In the genomic region with DNA sequence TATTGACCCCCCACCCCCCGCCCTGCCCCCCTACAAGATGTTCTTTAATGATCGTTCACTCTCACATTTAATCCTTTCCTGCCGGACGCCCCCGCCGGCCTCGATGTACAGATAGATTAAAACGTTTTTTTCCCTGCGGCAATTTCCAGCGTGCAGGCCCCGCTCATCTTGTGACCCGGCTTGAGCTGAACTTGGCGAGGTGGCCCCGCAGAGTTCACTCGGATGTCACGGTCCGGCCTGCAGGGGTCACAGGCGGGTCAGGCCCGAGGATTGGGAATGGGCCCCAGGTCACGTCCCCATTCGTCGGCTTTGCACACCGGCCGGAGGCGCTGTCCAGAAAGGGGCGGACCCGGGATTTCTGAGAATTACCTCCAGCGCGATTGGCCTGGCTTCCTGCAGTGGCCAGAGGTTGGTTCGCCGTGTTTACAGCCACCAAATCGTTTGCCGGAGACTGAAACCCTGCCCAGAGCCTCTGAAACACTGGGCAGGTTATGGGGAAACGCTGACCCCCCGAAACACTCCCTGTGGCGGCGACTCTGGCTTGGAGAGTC, we compare ENCODE assay signal across 9 cellular contexts. TPM values are rescaled to one million over a fixed set of nuclear protein-coding genes. Genes with fewer than 3 reads are reported as not detected.
A peak's percentile ranks its signal among the peaks of the same experiment; 100 is the strongest.
DNase-seq lines count a peak whose midpoint lies in the region; ATAC-seq, FAIRE-seq and TF ChIP-seq lines count a peak whose summit lies in the region.
"Had no signal": no experiment of that assay in that cellular context is flagged by ENCODE, and none has a peak within 500 bp of the region (broad histone marks: within the 10 kb centered on the region; RNA-seq: fewer than 3 reads in every experiment).

No MANE protein-coding gene starts in this region.

- 3% methylated on average over 18 of the region's 37 CpGs for WGBS in HepG2 (ENCODE audit: low lambda C conversion rate)
- WGBS in thymus = 3% methylated on average over 37 of the region's 37 CpGs

- POLR2A ChIA-PET in HepG2 (lab: Yijun Ruan, JAX) = no interaction called here

- H3K27ac ChIP-seq in ascending aorta (no peak overlapping the region), HepG2 (ENCODE audit: extremely low read length, insufficient read depth, low read length) (no peak overlapping the region), thymus (ENCODE audit: low read depth) (no peak overlapping the region)

- peaks cover 40% of the 10 kb centered on the region for H3K4me1 Mint-ChIP-seq in activated T-cell treated with anti-CD3 and anti-CD28 coated beads, Interleukin-2, amount 50 U/mL, for 72 hours (ENCODE audit: low read depth)

- no peak for TF ChIP-seq RAD21 in HepG2 (CRISPR knock-in tag; IDR thresholded peaks at IDR 0.05)

- H4K20me1 ChIP-seq in HepG2 (ENCODE audit: insufficient read depth, low read length) = no peaks in the 10 kb centered on the region

- ATAC-seq in activated T-cell treated with anti-CD3 and anti-CD28 coated beads, Interleukin-2, amount 50 U/mL, for 72 hours (replicated peaks in 1 of 2) = no peak
- ATAC-seq in HepG2 = peak; percentile 78
- no peak for ATAC-seq in HG02763 (IDR thresholded peaks at IDR 0.05; ENCODE audit: unreplicated experiment)

- H2AFZ ChIP-seq in HepG2 (ENCODE audit: low read length) = no peak overlapping the region

- no peak for TF ChIP-seq POLR2A in HepG2 (IDR thresholded peaks at IDR 0.05; ENCODE audit: insufficient read depth in 1 of 2, low read depth in 2 of 2, low read length in 2 of 2)

- no peak for DNase-seq in activated T-cell treated with anti-CD3 and anti-CD28 coated beads, Interleukin-2, amount 50 U/mL, for 72 hours
- DNase-seq in activated T-cell treated with anti-CD3 and anti-CD28 coated beads, Interleukin-2, amount 50 U/mL, for 1 hour = no peak
- no peak for DNase-seq in ascending aorta (ENCODE audit: low spot score in 2 of 2)
- peak; percentile 70 for DNase-seq in HepG2 (ENCODE audit: low spot score)
- DNase-seq in frontal cortex (ENCODE audit: low spot score in 2 of 2) = no peak
- DNase-seq in stimulated activated naive CD4-positive, alpha-beta T cell treated with Interleukin-2 at 50 U/mL for 16 hours (lab: John Stamatoyannopoulos, UW) = no peak
- DNase-seq: DND-41 had no signal

- H3K79me2 ChIP-seq in HepG2 (ENCODE audit: insufficient read depth, low read length) = no peaks in the 10 kb centered on the region

- H3K9me3 ChIP-seq in ascending aorta (no peaks in the 10 kb centered on the region), HepG2 (ENCODE audit: low read length) (no peaks in the 10 kb centered on the region), thymus (ENCODE audit: control insufficient read depth) (no peaks in the 10 kb centered on the region)

- no peaks in the 10 kb centered on the region for H3K9me3 Mint-ChIP-seq in activated T-cell treated with anti-CD3 and anti-CD28 coated beads, Interleukin-2, amount 50 U/mL, for 72 hours

- intact Hi-C loops in ascending aorta (cut with DNase I) (no loop called here), HepG2 (cut with micrococcal nuclease; ENCODE audit: unreplicated experiment) (loop anchor here (5.0 to 10.0 kb wide), 2 partner anchors 187 to 286 kb away; no protein-coding TSS in a partner anchor)

- peak overlapping the region; percentile 89 for H3K4me2 ChIP-seq in HepG2 (ENCODE audit: low read depth, low read length)

- H3K4me1 ChIP-seq in ascending aorta (peaks cover 13 to 36% of the 10 kb centered on the region in 2 donors), HepG2 (ENCODE audit: insufficient read depth, low read length) (peaks cover 29% of the 10 kb centered on the region), thymus (ENCODE audit: control insufficient read depth, insufficient read depth, low read length) (no peaks in the 10 kb centered on the region)

- TF ChIP-seq CTCF in ascending aorta (IDR thresholded peaks at IDR 0.05) (no peak), HepG2 (CRISPR knock-in tag; IDR thresholded peaks at IDR 0.05) (peak; percentile 65)

- H3K36me3 ChIP-seq in ascending aorta = no peaks in the 10 kb centered on the region
- H3K36me3 ChIP-seq in HepG2 (replicated peaks in 1 of 2; ENCODE audit: control insufficient read depth in 1 of 2, insufficient read depth in 2 of 2, low read length in 2 of 2) = no peaks in the 10 kb centered on the region
- no peaks in the 10 kb centered on the region for H3K36me3 ChIP-seq in thymus (ENCODE audit: control insufficient read depth, insufficient read depth)

- TF ChIP-seq EP300 in HepG2 (IDR thresholded peaks at IDR 0.05; ENCODE audit: low read depth in 2 of 2, low read length in 2 of 2) (peak in 1 of 2 experiments; percentile 45; a peak in 1 of 4 replicates), HepG2 (CRISPR knock-in tag; IDR thresholded peaks at IDR 0.05; ENCODE audit: borderline replicate concordance) (no peak)

- peaks cover 91% of the 10 kb centered on the region for H3K27me3 Mint-ChIP-seq in activated T-cell treated with anti-CD3 and anti-CD28 coated beads, Interleukin-2, amount 50 U/mL, for 72 hours (ENCODE audit: low read depth)

- H3K27ac Mint-ChIP-seq in activated T-cell treated with anti-CD3 and anti-CD28 coated beads, Interleukin-2, amount 50 U/mL, for 72 hours = no peak overlapping the region

- FAIRE-seq in HepG2 (lab: Jason Lieb, UNC) = peak; percentile 43
- FAIRE-seq in frontal cortex (lab: Jason Lieb, UNC) = no peak

- BruUV-seq in HepG2 (replicated peaks; lab: Mats Ljungman, UMichigan) = no TSS peak

- H3K4me3 ChIP-seq in ascending aorta (peak overlapping the region; percentile 32 to 66), HepG2 (replicated peaks in 1 of 3; ENCODE audit: insufficient read depth in 1 of 3, low read depth in 2 of 3, low read length in 3 of 3) (peak overlapping the region; percentile 56 to 77 (median 58)), thymus (ENCODE audit: low read length) (peak overlapping the region; percentile 7)

- CTCF ChIA-PET in HepG2 (lab: Yijun Ruan, JAX; ENCODE audit: low intra/inter-chr PET ratio, low total read pairs) = no interaction called here

- no peaks in the 10 kb centered on the region for H3K36me3 Mint-ChIP-seq in activated T-cell treated with anti-CD3 and anti-CD28 coated beads, Interleukin-2, amount 50 U/mL, for 72 hours (ENCODE audit: insufficient read depth in 2 of 2)

- peak overlapping the region; percentile 65 to 73 for H3K4me3 Mint-ChIP-seq in activated T-cell treated with anti-CD3 and anti-CD28 coated beads, Interleukin-2, amount 50 U/mL, for 72 hours

- peaks cover 15% of the 10 kb centered on the region for H3K27me3 ChIP-seq in ascending aorta
- peaks cover 11 to 60% of the 10 kb centered on the region in 2 experiments for H3K27me3 ChIP-seq in HepG2 (ENCODE audit: control insufficient read depth in 1 of 2, insufficient read depth in 2 of 2, low read length in 2 of 2)
- H3K27me3 ChIP-seq in thymus (ENCODE audit: control insufficient read depth, insufficient read depth) = peaks cover 98% of the 10 kb centered on the region

- in situ Hi-C loops in HepG2 (cut with HindIII; ENCODE audit: extremely low pct_ligation_motif_present, low pct_unique_long_range_greater_than_20kb) = loop anchor here (10.0 kb wide), 1 partner anchor 223 kb away; no protein-coding TSS in a partner anchor

- H3K9ac ChIP-seq in HepG2 (ENCODE audit: insufficient read depth, low read depth, low read length) = no peak overlapping the region

RNA-seq across cellular contexts. Expression of a gene that starts 1.9 kb away (rescaled TPM):
- total RNA-seq in activated T-cell treated with anti-CD3 and anti-CD28 coated beads, Interleukin-2, amount 50 U/mL, for 72 hours = not detected
- not detected for total RNA-seq in ascending aorta
- not detected in 2 replicates for total RNA-seq in HepG2 (2016; rRNA removed; fragmentation: Illumina TruSeq; extraction: Trizol)
- not detected in 2 replicates for total RNA-seq in HepG2 (2016; cell fraction: cytosol; rRNA removed; fragmentation: Illumina TruSeq; extraction: Trizol; ENCODE audit: low read depth)
- total RNA-seq in HepG2 (2016; cell fraction: insoluble cytoplasmic fraction; rRNA removed; fragmentation: Illumina TruSeq; extraction: Trizol) = not detected in 2 replicates
- not detected in 2 replicates for total RNA-seq in HepG2 (2016; cell fraction: membrane; rRNA removed; fragmentation: Illumina TruSeq; extraction: Trizol)
- total RNA-seq in HepG2 (2016; cell fraction: nucleus; rRNA removed; fragmentation: Illumina TruSeq; extraction: Trizol) = not detected in 2 replicates
- polyA plus RNA-seq in HepG2 (2011; rRNA removed) = 0.15 and 0.31 TPM in 2 replicates
- polyA plus RNA-seq in HepG2 (2011; cell fraction: cytosol; rRNA removed) = 0.14 and 0.48 TPM in 2 replicates
- 1.4 and 1.6 TPM in 2 replicates for polyA plus RNA-seq in HepG2 (2011; cell fraction: nucleus; rRNA removed)
- not detected in 2 replicates for polyA plus RNA-seq in HepG2 (2012)
- polyA plus RNA-seq in HepG2 (2016; cell fraction: cytosol; fragmentation: Illumina TruSeq; extraction: Trizol; ENCODE audit: low read depth) = not detected in 2 replicates
- polyA plus RNA-seq in HepG2 (2016; cell fraction: insoluble cytoplasmic fraction; fragmentation: Illumina TruSeq; extraction: Trizol; ENCODE audit: low read depth) = not detected in 2 replicates
- polyA plus RNA-seq in HepG2 (2016; cell fraction: membrane; fragmentation: Illumina TruSeq; extraction: Trizol; ENCODE audit: low read depth) = not detected in 2 replicates
- not detected in 2 replicates for polyA plus RNA-seq in HepG2 (2016; cell fraction: nucleus; fragmentation: Illumina TruSeq; extraction: Trizol; ENCODE audit: insufficient read depth, low read depth)
- polyA minus RNA-seq in HepG2 (2011; rRNA and poly(A)+ RNA removed; ENCODE audit: low replicate concordance) = 0.20 TPM in 1 of 2 replicates, not detected in the other
- not detected in 2 replicates for polyA minus RNA-seq in HepG2 (2011; cell fraction: cytosol; rRNA and poly(A)+ RNA removed)
- 0.13 TPM in 1 of 2 replicates, not detected in the other for polyA minus RNA-seq in HepG2 (2011; cell fraction: nucleus; rRNA and poly(A)+ RNA removed)
- polyA plus RNA-seq in thymus = 7.8 TPM
- 16.7 TPM for total RNA-seq in frontal cortex

RNA-seq across cellular contexts. Expression of a gene that starts 11.2 kb away (rescaled TPM):
- total RNA-seq in activated T-cell treated with anti-CD3 and anti-CD28 coated beads, Interleukin-2, amount 50 U/mL, for 72 hours = under 1 TPM in 1 of 2 donors, not detected in 1; 0.05 TPM
- not detected for total RNA-seq in ascending aorta
- 0.02 TPM in 1 of 2 replicates, not detected in the other for total RNA-seq in HepG2 (2016; rRNA removed; fragmentation: Illumina TruSeq; extraction: Trizol)
- total RNA-seq in HepG2 (2016; cell fraction: cytosol; rRNA removed; fragmentation: Illumina TruSeq; extraction: Trizol; ENCODE audit: low read depth) = not detected in 2 replicates
- total RNA-seq in HepG2 (2016; cell fraction: insoluble cytoplasmic fraction; rRNA removed; fragmentation: Illumina TruSeq; extraction: Trizol) = 0.02 TPM in 1 of 2 replicates, not detected in the other
- total RNA-seq in HepG2 (2016; cell fraction: membrane; rRNA removed; fragmentation: Illumina TruSeq; extraction: Trizol) = not detected in 2 replicates
- 0.12 and 0.19 TPM in 2 replicates for total RNA-seq in HepG2 (2016; cell fraction: nucleus; rRNA removed; fragmentation: Illumina TruSeq; extraction: Trizol)
- polyA plus RNA-seq in HepG2 (2011; rRNA removed) = not detected in 2 replicates
- not detected in 2 replicates for polyA plus RNA-seq in HepG2 (2011; cell fraction: cytosol; rRNA removed)
- 0.35 and 0.42 TPM in 2 replicates for polyA plus RNA-seq in HepG2 (2011; cell fraction: nucleus; rRNA removed)
- polyA plus RNA-seq in HepG2 (2012) = not detected in 2 replicates
- not detected in 2 replicates for polyA plus RNA-seq in HepG2 (2016; cell fraction: cytosol; fragmentation: Illumina TruSeq; extraction: Trizol; ENCODE audit: low read depth)
- not detected in 2 replicates for polyA plus RNA-seq in HepG2 (2016; cell fraction: insoluble cytoplasmic fraction; fragmentation: Illumina TruSeq; extraction: Trizol; ENCODE audit: low read depth)
- not detected in 2 replicates for polyA plus RNA-seq in HepG2 (2016; cell fraction: membrane; fragmentation: Illumina TruSeq; extraction: Trizol; ENCODE audit: low read depth)
- polyA plus RNA-seq in HepG2 (2016; cell fraction: nucleus; fragmentation: Illumina TruSeq; extraction: Trizol; ENCODE audit: insufficient read depth, low read depth) = not detected in 2 replicates
- 0.07 and 0.26 TPM in 2 replicates for polyA minus RNA-seq in HepG2 (2011; rRNA and poly(A)+ RNA removed; ENCODE audit: low replicate concordance)
- not detected in 2 replicates for polyA minus RNA-seq in HepG2 (2011; cell fraction: cytosol; rRNA and poly(A)+ RNA removed)
- polyA minus RNA-seq in HepG2 (2011; cell fraction: nucleus; rRNA and poly(A)+ RNA removed) = 0.87 and 1.5 TPM in 2 replicates
- 0.11 TPM for polyA plus RNA-seq in thymus
- total RNA-seq in frontal cortex = under 0.01 TPM

Comparison
In these comparisons a context has a peak if more than half of its experiments do, and no peak if none do; other contexts are left out.
1. H3K4me3 ChIP-seq: peak in every context shown above with its lines; median percentile 58 in HepG2; 49 in ascending aorta; 7 in thymus.
2. RNA of a gene that starts 1.9 kb away (total RNA-seq): 16.7 TPM in frontal cortex (single experiment); not detected in activated T-cell treated with anti-CD3 and anti-CD28 coated beads, Interleukin-2, amount 50 U/mL, for 72 hours, not detected in ascending aorta (single experiment) and not detected in HepG2; every median in the first group is over 10 times any median in the second.